In the genomic region with DNA sequence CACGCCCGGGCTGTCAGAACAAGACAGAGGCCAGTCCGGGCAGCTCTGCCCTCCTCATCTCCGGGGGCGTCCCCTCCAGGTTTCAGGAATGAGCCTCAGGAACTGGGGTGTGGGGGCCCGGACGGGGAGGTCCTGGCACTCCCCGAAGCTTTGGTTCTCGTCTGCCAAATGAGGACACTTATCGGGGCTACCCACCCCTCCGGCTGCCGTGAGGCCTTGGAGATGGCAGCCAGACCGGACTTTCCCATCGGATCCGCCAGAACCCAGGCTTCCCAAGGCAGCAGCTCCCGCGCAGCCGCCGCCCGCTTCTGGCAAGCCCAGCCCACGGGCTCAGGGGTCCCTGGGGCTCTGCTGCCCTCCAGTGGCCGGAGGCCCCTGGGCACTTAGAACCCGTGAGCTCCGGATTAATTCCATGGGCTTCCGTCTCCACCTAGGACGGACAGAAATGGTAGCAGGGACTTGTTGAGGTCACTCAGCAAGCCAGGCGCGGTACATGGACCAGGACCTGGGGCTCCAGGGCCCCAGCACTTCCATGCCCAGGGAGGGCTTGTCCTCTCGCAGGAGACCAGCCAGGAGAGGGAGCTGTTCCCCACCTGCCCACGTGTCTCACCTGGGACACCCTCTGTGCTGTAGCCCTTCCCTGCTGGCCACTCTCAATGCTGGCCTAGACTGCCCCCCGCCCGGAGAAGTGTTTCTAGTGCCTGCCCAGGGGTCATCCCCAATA, we compare ENCODE assay signal across 8 cellular contexts.
DNase-seq lines count a peak whose midpoint lies in the region; ATAC-seq and TF ChIP-seq lines count a peak whose summit lies in the region.

No MANE protein-coding gene starts in this region.

- H3K27me3 Mint-ChIP-seq in GM23338 (ENCODE audit: insufficient read depth, low read depth, poor library complexity) = peaks cover 10% of the 10 kb centered on the region
- no peaks in the 10 kb centered on the region for H3K27me3 Mint-ChIP-seq in activated naive CD8-positive, alpha-beta T cell

- H3K4me3 Mint-ChIP-seq in GM23338 = peak overlapping the region; percentile 46; the same call in 2 of the 3 replicates
- H3K4me3 Mint-ChIP-seq in activated naive CD8-positive, alpha-beta T cell = peak overlapping the region; percentile 79

- peak; percentile 40 for DNase-seq in DMS153 (lab: John Stamatoyannopoulos, UW)
- peak; percentile 95 for DNase-seq in GM23338 (ENCODE audit: low spot score)
- peak; percentile 83 for DNase-seq in NAMALWA (ENCODE audit: low spot score)
- DNase-seq in SKM-1 treated with dmso at 0.1 percent for 144 hours (lab: John Stamatoyannopoulos, UW; ENCODE audit: unreplicated experiment) = peak; percentile 72
- DNase-seq in Right ventricle myocardium inferior (ENCODE audit: missing footprints) = peak; percentile 92
- peak; percentile 88 for DNase-seq in thyroid gland

- H3K27ac ChIP-seq in GM23338 (ENCODE audit: low read depth) (no peak overlapping the region), parathyroid adenoma (no peak overlapping the region), thyroid gland (peak overlapping the region in 1 of 3 donors; percentile 34)

- H2AFZ ChIP-seq in GM23338 (peak overlapping the region; percentile 95), parathyroid adenoma (peak overlapping the region; percentile 93)

- H3K4me2 ChIP-seq in GM23338 (peak overlapping the region; percentile 72), parathyroid adenoma (ENCODE audit: low read length) (peak overlapping the region; percentile 45)

- no peak for TF ChIP-seq POLR2A in thyroid gland (IDR thresholded peaks at IDR 0.05)

- no peaks in the 10 kb centered on the region for H3K9me3 Mint-ChIP-seq in GM23338
- no peaks in the 10 kb centered on the region for H3K9me3 Mint-ChIP-seq in activated naive CD8-positive, alpha-beta T cell (ENCODE audit: low read depth)

- peaks cover 13% of the 10 kb centered on the region for H3F3A ChIP-seq in GM23338 (replicated peaks; ENCODE audit: low read depth)

- H3K4me3 ChIP-seq in GM23338 (peak overlapping the region; percentile 44; the same call in 1 of the 2 replicates), parathyroid adenoma (ENCODE audit: low read depth, low read length) (no peak overlapping the region), thyroid gland (replicated peaks in 1 of 3) (peak overlapping the region in 1 of 3 donors; percentile 25)

- H3K9me3 ChIP-seq in parathyroid adenoma (ENCODE audit: control insufficient read depth, low read length) (no peaks in the 10 kb centered on the region), thyroid gland (no peaks in the 10 kb centered on the region)

- H3K36me3 Mint-ChIP-seq in GM23338 (ENCODE audit: low read depth) = no peaks in the 10 kb centered on the region; the same call in 2 of the 3 replicates
- H3K36me3 Mint-ChIP-seq in activated naive CD8-positive, alpha-beta T cell = no peaks in the 10 kb centered on the region

- peaks cover 39% of the 10 kb centered on the region for H3K4me1 Mint-ChIP-seq in GM23338
- H3K4me1 Mint-ChIP-seq in activated naive CD8-positive, alpha-beta T cell (ENCODE audit: low read depth) = peaks cover 11% of the 10 kb centered on the region

- peak; percentile 84 to 98 for TF ChIP-seq CTCF in GM23338 (conservative IDR thresholded peaks at IDR 0.05; ENCODE audit: low read depth in 2 of 2)
- TF ChIP-seq CTCF in parathyroid adenoma (IDR thresholded peaks at IDR 0.05) = peak; percentile 84
- peak; percentile 88 to 99 (median 98) for TF ChIP-seq CTCF in thyroid gland (IDR thresholded peaks at IDR 0.05)

- H3K9me2 ChIP-seq in GM23338 (ENCODE audit: insufficient read depth) = peaks cover 7% of the 10 kb centered on the region; the same call in 1 of the 2 replicates

- H4K20me1 ChIP-seq in GM23338 (replicated peaks; ENCODE audit: insufficient read depth) = no peaks in the 10 kb centered on the region

- WGBS in thyroid gland, 2 donors = 10 to 11% methylated on average over 3 to 24 of the region's 32 CpGs

- H3K27me3 ChIP-seq in GM23338 (ENCODE audit: insufficient read depth) (no peaks in the 10 kb centered on the region), parathyroid adenoma (ENCODE audit: control insufficient read depth, insufficient read depth, low read length) (no peaks in the 10 kb centered on the region), thyroid gland (no peaks in the 10 kb centered on the region)

- peak; percentile 86 for ATAC-seq in GM23338
- peak; percentile 93 for ATAC-seq in Right ventricle myocardium inferior

- H3K9ac ChIP-seq in parathyroid adenoma = no peak overlapping the region

- peak overlapping the region; percentile 80; the same call in 1 of the 2 replicates for H3K27ac Mint-ChIP-seq in GM23338
- H3K27ac Mint-ChIP-seq in activated naive CD8-positive, alpha-beta T cell = peak overlapping the region; percentile 64

- no peaks in the 10 kb centered on the region for H3K79me2 ChIP-seq in GM23338 (replicated peaks; ENCODE audit: insufficient read depth)
- no peaks in the 10 kb centered on the region for H3K79me2 ChIP-seq in parathyroid adenoma

- H3K4me1 ChIP-seq in GM23338 (ENCODE audit: insufficient read depth) (peaks cover 23% of the 10 kb centered on the region), parathyroid adenoma (peaks cover 5% of the 10 kb centered on the region), thyroid gland (peaks cover 14 to 23% of the 10 kb centered on the region in 2 donors)

- intact Hi-C loops in Right ventricle myocardium inferior (cut with DNase I) = loop anchor here (1.0 to 10.0 kb wide), 6 partner anchors 47 to 609 kb away; partner anchors contain the start of genes HMG20A, PEAK1 and RCN2
- intact Hi-C loops in thyroid gland (cut with DNase I) = loop anchor here (5.0 kb wide), 1 partner anchor 426 kb away; no protein-coding TSS in a partner anchor

- H3K36me3 ChIP-seq in GM23338 (ENCODE audit: insufficient read depth) (no peaks in the 10 kb centered on the region), parathyroid adenoma (ENCODE audit: control insufficient read depth, insufficient read depth, low read length) (no peaks in the 10 kb centered on the region), thyroid gland (no peaks in the 10 kb centered on the region)

TF ChIP-seq in GM23338, 12 proteins besides CTCF, POLR2A, EP300 and RAD21:
- TF ChIP-seq ZNF114 (CRISPR knock-in tag; IDR thresholded peaks at IDR 0.05) (no peak), CREB1 (CRISPR knock-in tag; IDR thresholded peaks at IDR 0.05; ENCODE audit: low read depth) (peak; percentile 27; the same call in 1 of the 2 replicates), JUNB (IDR thresholded peaks at IDR 0.05; ENCODE audit: unreplicated experiment) (no peak)

Comparison
In these comparisons a context has a peak if more than half of its experiments do, and no peak if none do; other contexts are left out.
1. DNase-seq: peak in every context shown above with its lines; median percentile 95 in GM23338; 92 in Right ventricle myocardium inferior; 88 in thyroid gland; 83 in NAMALWA; 72 in SKM-1 treated with dmso at 0.1 percent for 144 hours; 40 in DMS153.